Comparison of ENCODE assay signal across 10 cellular contexts in the genomic region with DNA sequence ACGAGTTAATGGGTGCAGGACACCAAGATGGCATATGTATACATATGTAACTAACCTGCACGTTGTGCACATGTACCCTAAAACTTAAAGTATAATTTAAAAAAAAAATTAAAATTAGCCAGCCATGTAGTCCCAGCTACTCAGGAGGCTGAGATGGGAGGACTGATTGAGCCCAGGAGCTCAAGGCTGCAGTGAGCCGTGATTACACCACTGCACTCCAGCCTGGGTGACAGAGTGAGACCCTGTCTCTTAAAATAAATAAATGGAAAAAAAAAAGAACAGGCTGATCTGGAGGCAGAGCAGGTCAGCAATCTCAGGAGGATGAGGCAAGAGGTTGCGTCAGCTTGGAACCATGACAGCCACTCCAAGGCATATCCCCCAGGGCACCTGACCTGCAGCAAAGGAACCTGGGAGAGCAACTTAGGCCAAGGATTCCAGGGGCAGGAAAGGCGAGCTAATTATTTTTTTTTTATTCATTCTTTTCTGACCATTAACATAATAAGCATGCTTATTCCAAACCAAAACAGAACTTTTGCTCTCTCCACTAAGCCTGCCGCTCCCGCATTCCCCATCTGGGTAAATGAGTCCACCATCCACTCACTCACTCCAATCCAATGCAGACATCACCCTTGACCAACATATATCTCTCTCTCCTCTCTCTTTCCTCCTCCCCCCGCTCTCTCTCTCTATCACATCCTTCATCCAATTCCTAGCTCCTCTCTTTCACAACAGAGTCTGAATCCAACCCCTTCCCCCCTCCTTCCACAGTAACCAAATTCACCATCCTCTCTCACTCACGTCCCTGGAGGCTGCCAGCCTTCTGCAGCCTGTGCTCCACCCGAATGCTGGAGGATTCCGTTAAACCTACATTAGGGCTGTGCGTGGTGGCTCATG. TPM values are rescaled to one million over a fixed set of nuclear protein-coding genes. Genes with fewer than 3 reads are reported as not detected.
A peak's percentile ranks its signal among the peaks of the same experiment; 100 is the strongest.
DNase-seq lines count a peak whose midpoint lies in the region; ATAC-seq, FAIRE-seq and TF ChIP-seq lines count a peak whose summit lies in the region.
"Had no signal": no experiment of that assay in that cellular context is flagged by ENCODE, and none has a peak within 500 bp of the region (broad histone marks: within the 10 kb centered on the region; RNA-seq: fewer than 3 reads in every experiment).

No MANE protein-coding gene starts in this region.

- no peaks in the 10 kb centered on the region for H3K9me2 ChIP-seq in GM23338 (ENCODE audit: insufficient read depth)

- H3K4me3 Mint-ChIP-seq in GM23338 = no peak overlapping the region
- H3K4me3 Mint-ChIP-seq in type B pancreatic cell = no peak overlapping the region
- H3K4me3 Mint-ChIP-seq: stimulated activated naive CD8-positive, alpha-beta T cell treated with anti-CD3 and anti-CD28 coated beads, Interleukin-15, Interleukin-2, amounts not matched to agents 100 ng/mL and 50 ng/mL, for 24 hours had no signal

- BruUV-seq in K562 (replicated peaks; lab: Mats Ljungman, UMichigan) = no TSS peak

- ATAC-seq in GM23338 = peak; percentile 45; the same call in 2 of the 3 replicates
- peak; percentile 85 for ATAC-seq in K562
- no peak for ATAC-seq in GM18520 (IDR thresholded peaks at IDR 0.05; ENCODE audit: unreplicated experiment)

- H3K79me2 ChIP-seq in GM23338 (replicated peaks; ENCODE audit: insufficient read depth) (no peaks in the 10 kb centered on the region), K562 (ENCODE audit: control insufficient read depth, insufficient read depth, low read length) (no peaks in the 10 kb centered on the region)

- CTCF ChIA-PET in K562 (lab: Yijun Ruan, JAX; ENCODE audit: low intra/inter-chr PET ratio) = no interaction called here

- H3K27ac Mint-ChIP-seq in GM23338 (no peak overlapping the region), type B pancreatic cell (no peak overlapping the region)
- H3K27ac Mint-ChIP-seq: stimulated activated naive CD8-positive, alpha-beta T cell treated with anti-CD3 and anti-CD28 coated beads, Interleukin-15, Interleukin-2, amounts not matched to agents 100 ng/mL and 50 ng/mL, for 24 hours had no signal

- H3K9me1 ChIP-seq in K562 (ENCODE audit: control insufficient read depth, insufficient read depth, low read length) = no peaks in the 10 kb centered on the region

- no peak overlapping the region for H3K27ac ChIP-seq in GM23338 (ENCODE audit: low read depth)
- H3K27ac ChIP-seq in K562 (ENCODE audit: extremely low read depth, low read depth, low read length) = no peak overlapping the region
- H3K27ac ChIP-seq in suprapubic skin = peak overlapping the region; percentile 71
- H3K27ac ChIP-seq: brain microvascular endothelial cell had no signal

- no peak for TF ChIP-seq RAD21 in K562 (CRISPR knock-in tag; conservative IDR thresholded peaks at IDR 0.05 in 1 of 2, IDR thresholded peaks at IDR 0.05 in 1 of 2)

- H3K4me2 ChIP-seq in GM23338 = no peak overlapping the region
- H3K4me2 ChIP-seq in K562 (ENCODE audit: insufficient read depth, low read length) = no peak overlapping the region

- no peaks in the 10 kb centered on the region for H3F3A ChIP-seq in GM23338 (replicated peaks; ENCODE audit: low read depth)

- DNase-seq in GM23338 (ENCODE audit: low spot score) (no peak), K562 (ENCODE audit: extremely low read depth in 1 of 4, low spot score in 3 of 4) (no peak), iris pigment epithelial cell (ENCODE audit: low read depth) (peak; percentile 77), suprapubic skin (ENCODE audit: low spot score in 2 of 2) (peak; percentile 83 to 86), frontal cortex (ENCODE audit: low spot score in 2 of 2) (no peak), type B pancreatic cell (ENCODE audit: extremely low spot score, unreplicated experiment) (no peak), SIG-M5 (lab: John Stamatoyannopoulos, UW) (no peak)
- DNase-seq: brain microvascular endothelial cell had no signal

- intact Hi-C loops in K562 (cut with micrococcal nuclease) = no loop called here

- H3K36me3 Mint-ChIP-seq in GM23338 (ENCODE audit: low read depth) (no peaks in the 10 kb centered on the region), type B pancreatic cell (no peaks in the 10 kb centered on the region)

- H4K20me1 ChIP-seq in GM23338 (replicated peaks; ENCODE audit: insufficient read depth) (no peaks in the 10 kb centered on the region), K562 (replicated peaks; ENCODE audit: control insufficient read depth, insufficient read depth, low read length) (no peaks in the 10 kb centered on the region)

- H3K27me3 ChIP-seq in GM23338 (ENCODE audit: insufficient read depth) = no peaks in the 10 kb centered on the region
- H3K27me3 ChIP-seq in K562 (ENCODE audit: control insufficient read depth in 2 of 2, insufficient read depth in 2 of 2, low read length in 2 of 2) = no peaks in the 10 kb centered on the region
- no peaks in the 10 kb centered on the region for H3K27me3 ChIP-seq in suprapubic skin
- H3K27me3 ChIP-seq: brain microvascular endothelial cell had no signal

- TF ChIP-seq EP300 in K562 (IDR thresholded peaks at IDR 0.05; ENCODE audit: low read length) (no peak), suprapubic skin (IDR thresholded peaks at IDR 0.05) (no peak)

- FAIRE-seq in K562 (lab: Jason Lieb, UNC) (no peak), frontal cortex (lab: Jason Lieb, UNC) (no peak)

- H3K36me3 ChIP-seq in GM23338 (ENCODE audit: insufficient read depth) = no peaks in the 10 kb centered on the region
- H3K36me3 ChIP-seq in K562 (ENCODE audit: control insufficient read depth, insufficient read depth, low read length) = no peaks in the 10 kb centered on the region
- H3K36me3 ChIP-seq in suprapubic skin = no peaks in the 10 kb centered on the region
- H3K36me3 ChIP-seq: brain microvascular endothelial cell had no signal

- POLR2A ChIA-PET in K562 (lab: Yijun Ruan, JAX) = interaction anchor here (0.6 to 1.9 kb wide), 2 partner anchors 9 to 657 kb away, joined by 3 to 8 read pairs; a partner anchor contains a TSS

- H3K9me3 Mint-ChIP-seq in GM23338 (peaks cover 1% of the 10 kb centered on the region; the same call in 2 of the 3 replicates), type B pancreatic cell (no peaks in the 10 kb centered on the region)
- H3K9me3 Mint-ChIP-seq: stimulated activated naive CD8-positive, alpha-beta T cell treated with anti-CD3 and anti-CD28 coated beads, Interleukin-15, Interleukin-2, amounts not matched to agents 100 ng/mL and 50 ng/mL, for 24 hours had no signal

- H3K4me3 ChIP-seq in GM23338 (no peak overlapping the region), K562 (no peak overlapping the region), suprapubic skin (peak overlapping the region; percentile 12)

- no peaks in the 10 kb centered on the region for H3K9me3 ChIP-seq in K562 (replicated peaks; ENCODE audit: control insufficient read depth, insufficient read depth, low read depth, low read length)
- H3K9me3 ChIP-seq in suprapubic skin = no peaks in the 10 kb centered on the region

- TF ChIP-seq CTCF in GM23338 (conservative IDR thresholded peaks at IDR 0.05; ENCODE audit: low read depth in 2 of 2) = no peak
- TF ChIP-seq CTCF in K562 (IDR thresholded peaks at IDR 0.05 in 2 of 3, conservative IDR thresholded peaks at IDR 0.05 in 1 of 3; ENCODE audit: insufficient read depth in 2 of 3, low read depth in 1 of 3, low read length in 3 of 3) = no peak
- no peak for TF ChIP-seq CTCF in suprapubic skin (IDR thresholded peaks at IDR 0.05)
- TF ChIP-seq CTCF in type B pancreatic cell (conservative IDR thresholded peaks at IDR 0.05) = no peak

- peaks cover 3% of the 10 kb centered on the region for H3K4me1 Mint-ChIP-seq in GM23338
- peaks cover 5% of the 10 kb centered on the region for H3K4me1 Mint-ChIP-seq in type B pancreatic cell (ENCODE audit: unreplicated experiment)

- H3K9ac ChIP-seq in K562 (ENCODE audit: insufficient read depth in 1 of 2, low read depth in 2 of 2, low read length in 2 of 2) = no peak overlapping the region

- WGBS in K562 (ENCODE audit: insufficient coverage, low coverage, missing lambda C conversion rate) = 25% methylated on average over 12 of the region's 12 CpGs
- WGBS in suprapubic skin = 57% methylated on average over 12 of the region's 12 CpGs

- TF ChIP-seq POLR2A in K562 (conservative IDR thresholded peaks at IDR 0.05) (no peak), suprapubic skin (IDR thresholded peaks at IDR 0.05) (no peak)

- H3K4me1 ChIP-seq in GM23338 (ENCODE audit: insufficient read depth) = no peaks in the 10 kb centered on the region
- no peaks in the 10 kb centered on the region for H3K4me1 ChIP-seq in K562 (replicated peaks in 1 of 2; ENCODE audit: control insufficient read depth in 2 of 2, insufficient read depth in 2 of 2, low read length in 2 of 2)
- peaks cover 21% of the 10 kb centered on the region for H3K4me1 ChIP-seq in suprapubic skin

- H3K27me3 Mint-ChIP-seq in GM23338 (ENCODE audit: insufficient read depth, low read depth, poor library complexity) = peaks cover 7% of the 10 kb centered on the region
- no peaks in the 10 kb centered on the region for H3K27me3 Mint-ChIP-seq in type B pancreatic cell
- H3K27me3 Mint-ChIP-seq: stimulated activated naive CD8-positive, alpha-beta T cell treated with anti-CD3 and anti-CD28 coated beads, Interleukin-15, Interleukin-2, amounts not matched to agents 100 ng/mL and 50 ng/mL, for 24 hours had no signal

- H2AFZ ChIP-seq in GM23338 = 0 out of 2 replicates have a peak overlapping the region, but pooled peaks have one; percentile 87
- no peak overlapping the region for H2AFZ ChIP-seq in K562 (ENCODE audit: low read depth, low read length)

- in situ Hi-C loops in K562 (cut with MboI) = no loop called here

RNA-seq across cellular contexts. Expression of a gene that starts 47.7 kb away (rescaled TPM):
- 4.2 and 5.4 TPM in 2 replicates for total RNA-seq in GM23338 (2014; rRNA removed; shearing (Covaris generic))
- polyA plus RNA-seq in GM23338 (2016; fragmentation: Nextera tagmentation; extraction: Ambion mirVana) (1.4 and 1.8 TPM in 2 replicates), K562 (2011; rRNA removed) (10.2 TPM in 2 replicates), K562 (2014; fragmentation: Illumina TruSeq; extraction: Trizol) (4.3 and 4.8 TPM in 2 replicates), K562 (2014; fragmentation: Nextera tagmentation; extraction: Ambion mirVana) (1 to 10 TPM; 1.1 to 1.2 TPM), K562 (2014; rRNA removed) (4.8 and 6.2 TPM in 2 replicates)
- 11.4 and 16.7 TPM in 2 replicates for total RNA-seq in K562 (2011; cell fraction: chromatin; rRNA removed; ENCODE audit: low replicate concordance)
- 9.3 TPM in 2 replicates for total RNA-seq in K562 (2011; cell fraction: nucleolus; rRNA removed)
- total RNA-seq in K562 (2011; cell fraction: nucleoplasm; rRNA removed) = 10.7 and 11.0 TPM in 2 replicates
- total RNA-seq in K562 (2014; rRNA removed) (4.3 and 5.8 TPM in 2 replicates), K562 (2014; rRNA removed; fragmentation: Illumina TruSeq; extraction: Trizol) (4.8 and 6.2 TPM in 2 replicates), K562 (2015; rRNA removed; fragmentation: Illumina TruSeq; extraction: Trizol) (4.9 and 5.3 TPM in 2 replicates), K562 (2021) (4.7 and 5.7 TPM in 2 replicates), suprapubic skin (10 to 100 TPM; 13.6 to 27.0 (median 19.7) TPM), frontal cortex (20.0 TPM), type B pancreatic cell (ENCODE audit: low replicate concordance) (14.6 and 18.4 TPM in 2 replicates)
- polyA plus RNA-seq in K562 (2011; cell fraction: cytosol; rRNA removed) = 5.3 and 6.3 TPM in 2 replicates
- 14.4 and 19.8 TPM in 2 replicates for polyA plus RNA-seq in K562 (2011; cell fraction: nucleus; rRNA removed)
- polyA plus RNA-seq in K562 (2012) = 6.3 and 13.2 TPM in 2 replicates
- 10.4 and 18.0 TPM in 2 replicates for polyA minus RNA-seq in K562 (2011; rRNA and poly(A)+ RNA removed)
- polyA minus RNA-seq in K562 (2011; cell fraction: cytosol; rRNA and poly(A)+ RNA removed) = 3.4 and 6.0 TPM in 2 replicates
- polyA minus RNA-seq in K562 (2011; cell fraction: nucleus; rRNA and poly(A)+ RNA removed) = 5.3 and 6.9 TPM in 2 replicates

RNA-seq across cellular contexts. Expression of a gene that starts 50.1 kb away (rescaled TPM):
- total RNA-seq in GM23338 (2014; rRNA removed; shearing (Covaris generic)) = 15.7 and 25.5 TPM in 2 replicates
- polyA plus RNA-seq in GM23338 (2016; fragmentation: Nextera tagmentation; extraction: Ambion mirVana) = 60.0 and 61.5 TPM in 2 replicates
- 37.1 and 42.1 TPM in 2 replicates for total RNA-seq in K562 (2011; cell fraction: chromatin; rRNA removed; ENCODE audit: low replicate concordance)
- 64.2 and 67.9 TPM in 2 replicates for total RNA-seq in K562 (2011; cell fraction: nucleolus; rRNA removed)
- 81.1 and 85.6 TPM in 2 replicates for total RNA-seq in K562 (2011; cell fraction: nucleoplasm; rRNA removed)
- 99.8 and 113 TPM in 2 replicates for total RNA-seq in K562 (2014; rRNA removed)
- total RNA-seq in K562 (2014; rRNA removed; fragmentation: Illumina TruSeq; extraction: Trizol) = 89.8 and 91.5 TPM in 2 replicates
- total RNA-seq in K562 (2015; rRNA removed; fragmentation: Illumina TruSeq; extraction: Trizol) = 93.6 and 111 TPM in 2 replicates
- total RNA-seq in K562 (2021) = 84.8 and 91.1 TPM in 2 replicates
- polyA plus RNA-seq in K562 (2011; rRNA removed) = 120 and 126 TPM in 2 replicates
- 170 and 189 TPM in 2 replicates for polyA plus RNA-seq in K562 (2011; cell fraction: cytosol; rRNA removed)
- polyA plus RNA-seq in K562 (2011; cell fraction: nucleus; rRNA removed) = 53.4 and 65.8 TPM in 2 replicates
- 128 and 163 TPM in 2 replicates for polyA plus RNA-seq in K562 (2012)
- polyA plus RNA-seq in K562 (2014; fragmentation: Illumina TruSeq; extraction: Trizol) = 118 and 123 TPM in 2 replicates
- polyA plus RNA-seq in K562 (2014; fragmentation: Nextera tagmentation; extraction: Ambion mirVana) = 100 to 1,000 TPM; 305 to 322 TPM
- 147 and 173 TPM in 2 replicates for polyA plus RNA-seq in K562 (2014; rRNA removed)
- polyA minus RNA-seq in K562 (2011; rRNA and poly(A)+ RNA removed) = 32.1 and 36.2 TPM in 2 replicates
- 24.0 and 27.7 TPM in 2 replicates for polyA minus RNA-seq in K562 (2011; cell fraction: cytosol; rRNA and poly(A)+ RNA removed)
- polyA minus RNA-seq in K562 (2011; cell fraction: nucleus; rRNA and poly(A)+ RNA removed) = 6.9 and 18.0 TPM in 2 replicates
- 10 to 100 TPM; 15.4 to 33.7 (median 21.4) TPM for total RNA-seq in suprapubic skin
- total RNA-seq in frontal cortex = 33.0 TPM
- 21.2 and 36.3 TPM in 2 replicates for total RNA-seq in type B pancreatic cell (ENCODE audit: low replicate concordance)

Comparison
In these comparisons a context has a peak if more than half of its experiments do, and no peak if none do; other contexts are left out.
1. DNase-seq: peak in iris pigment epithelial cell (single experiment) and suprapubic skin (2 of 2); none in GM23338 (single experiment), K562 (0 of 4), frontal cortex (0 of 2), type B pancreatic cell (single experiment) and SIG-M5 (single experiment).